Comparison of ENCODE assay signal across 8 cellular contexts in genomic region chr17:19648475-19649406, GRCh38. TPM values are rescaled to one million over a fixed set of nuclear protein-coding genes. Genes with fewer than 3 reads are reported as not detected.
DNase-seq lines count a peak whose midpoint lies in the region; ATAC-seq, FAIRE-seq and TF ChIP-seq lines count a peak whose summit lies in the region.

TSS of gene ALDH3A2 (plus strand) at chr17:19648751. CDS start at chr17:19648972, 221 bp downstream.

- H3K4me3 ChIP-seq in psoas muscle = peak within 1 kb of the TSS; percentile 84

- H3K27me3 ChIP-seq in psoas muscle (ENCODE audit: insufficient read depth in 3 of 3, low read length in 2 of 3) = no peaks in the 10 kb centered on the region

- no peaks in the 10 kb centered on the region for H3K9me3 Mint-ChIP-seq in T-helper 2 cell treated with Interferon-gamma antibody and Interleukin-4, amounts not matched to agents 5 μg/mL and 100 μg/mL, for 36 hours

- intact Hi-C loops in left ventricle myocardium superior (cut with micrococcal nuclease) (no loop called here), psoas muscle (cut with DNase I) (loop anchor here (2.0 to 5.0 kb wide), 4 partner anchors 104 to 136 kb away; no protein-coding TSS in a partner anchor)

- peak; percentile 84 for FAIRE-seq in urothelium cell line (lab: Jason Lieb, UNC)

- WGBS in psoas muscle, 3 donors = 0 to 1% (median 1%) methylated on average over 54 to 73 of the region's 73 CpGs

- ATAC-seq in GM18505 (IDR thresholded peaks at IDR 0.05; ENCODE audit: unreplicated experiment) = peak; percentile 89
- peak; percentile 94 for ATAC-seq in HG02943 (IDR thresholded peaks at IDR 0.05; ENCODE audit: low read depth, unreplicated experiment)
- ATAC-seq in left ventricle myocardium superior = peak; percentile 99
- ATAC-seq in psoas muscle = peak; percentile 96 to 98 (median 96)

- peaks cover 30% of the 10 kb centered on the region for H3K4me1 Mint-ChIP-seq in T-helper 2 cell treated with Interferon-gamma antibody and Interleukin-4, amounts not matched to agents 5 μg/mL and 100 μg/mL, for 36 hours (ENCODE audit: low read depth)

- peak within 1 kb of the TSS; percentile 96 for H3K4me3 Mint-ChIP-seq in T-helper 2 cell treated with Interferon-gamma antibody and Interleukin-4, amounts not matched to agents 5 μg/mL and 100 μg/mL, for 36 hours

- peaks cover 40% of the 10 kb centered on the region for H3K4me1 ChIP-seq in psoas muscle

- H3K27ac ChIP-seq in psoas muscle = peak within 1 kb of the TSS; percentile 94

- peak; percentile 60 for DNase-seq in NCI-H187 treated with DMSO at 0.1 percent for 48 hours (lab: John Stamatoyannopoulos, UW)
- peak; percentile 96 for DNase-seq in T-helper 2 cell treated with Interferon-gamma antibody and Interleukin-4, amounts not matched to agents 5 μg/mL and 100 μg/mL, for 36 hours (ENCODE audit: low spot score)
- peak; percentile 75 to 99 (median 97) for DNase-seq in anterior cingulate cortex (lab: John Stamatoyannopoulos, UW)
- DNase-seq in left ventricle myocardium superior = peak; percentile 100
- DNase-seq in psoas muscle = peak; percentile 98
- peak; percentile 98 for DNase-seq in urothelium cell line (ENCODE audit: low spot score)

- TF ChIP-seq POLR2A in GM18505 (IDR thresholded peaks at IDR 0.05; ENCODE audit: borderline replicate concordance, extremely low read depth, insufficient read depth, insufficient read length) = peak; percentile 89

- peaks cover 15% of the 10 kb centered on the region for H3K27me3 Mint-ChIP-seq in T-helper 2 cell treated with Interferon-gamma antibody and Interleukin-4, amounts not matched to agents 5 μg/mL and 100 μg/mL, for 36 hours (ENCODE audit: low read depth)

- peaks cover 13% of the 10 kb centered on the region for H3K36me3 Mint-ChIP-seq in T-helper 2 cell treated with Interferon-gamma antibody and Interleukin-4, amounts not matched to agents 5 μg/mL and 100 μg/mL, for 36 hours (ENCODE audit: low read depth)

- peaks cover 0 to 24% of the 10 kb centered on the region in 2 donors for H3K36me3 ChIP-seq in psoas muscle (ENCODE audit: insufficient read depth in 1 of 2, low read depth in 1 of 2)

- peak; percentile 16 for TF ChIP-seq CTCF in psoas muscle (IDR thresholded peaks at IDR 0.05)

- H3K9me3 ChIP-seq in psoas muscle = no peaks in the 10 kb centered on the region

- H3K27ac Mint-ChIP-seq in T-helper 2 cell treated with Interferon-gamma antibody and Interleukin-4, amounts not matched to agents 5 μg/mL and 100 μg/mL, for 36 hours = peak within 1 kb of the TSS; percentile 93

RNA-seq across cellular contexts. Expression of gene ALDH3A2, which starts in this region (rescaled TPM):
- total RNA-seq in left ventricle myocardium superior (60.4 TPM), psoas muscle (100 to 1,000 TPM in 1 of 4 donors, 10 to 100 TPM in 3; 57.6 to 229 (median 86.2) TPM)
- polyA plus RNA-seq in psoas muscle = 10 to 100 TPM; 32.9 to 78.1 (median 68.6) TPM

Comparison
In these comparisons a context has a peak if more than half of its experiments do, and no peak if none do; other contexts are left out.
1. Peak in every context shown above with its lines: DNase-seq, ATAC-seq, H3K4me3 ChIP-seq and H3K27ac ChIP-seq.